In the genomic region with DNA sequence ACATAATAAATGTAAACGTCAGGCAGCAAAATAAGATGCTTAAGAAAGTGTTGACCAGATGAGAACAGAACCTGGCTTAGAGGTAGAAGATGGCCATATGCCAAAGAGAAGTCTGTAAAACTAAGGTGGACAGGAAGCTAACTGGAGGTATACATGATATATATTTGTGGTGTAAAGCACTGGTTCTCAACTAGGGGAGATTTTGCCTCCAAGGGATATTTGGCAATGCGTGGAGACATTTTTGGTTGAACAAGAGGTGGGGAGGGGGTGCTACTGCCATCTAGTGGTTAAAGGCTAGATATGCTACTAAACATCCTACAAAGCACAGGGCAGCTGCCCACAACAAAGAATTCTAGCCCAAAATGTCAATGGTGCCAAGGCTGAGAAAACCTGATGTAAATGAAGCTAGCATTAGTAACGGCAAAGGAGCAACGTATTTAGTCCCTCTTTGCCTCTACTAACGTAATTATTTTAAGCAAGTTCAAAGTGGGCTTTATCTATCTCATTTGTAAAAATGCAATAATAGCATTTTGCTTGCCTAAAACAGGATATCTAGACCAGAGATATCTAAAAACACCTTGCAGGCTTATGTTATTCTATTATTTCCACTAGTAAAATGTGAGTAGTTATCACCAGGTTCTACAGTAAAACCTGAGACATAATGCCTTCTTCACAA, we compare ENCODE assay signal across 8 cellular contexts.
DNase-seq lines count a peak whose midpoint lies in the region; ATAC-seq and TF ChIP-seq lines count a peak whose summit lies in the region.

No MANE protein-coding gene starts in this region.

- ATAC-seq in GM21619 (IDR thresholded peaks at IDR 0.05; ENCODE audit: unreplicated experiment) = no peak

- no peak overlapping the region for H3K4me3 Mint-ChIP-seq in CD8-positive, alpha-beta memory T cell

- H3K4me1 Mint-ChIP-seq in CD8-positive, alpha-beta memory T cell = peaks cover 2 to 5% (median 5%) of the 10 kb centered on the region in 3 donors

- no peak overlapping the region for H3K4me3 ChIP-seq in CD8-positive, alpha-beta memory T cell (ENCODE audit: low read length)
- H3K4me3 ChIP-seq in adipocyte (ENCODE audit: low read length) = no peak overlapping the region

- peak; percentile 9 to 58 (median 41) for DNase-seq in CD8-positive, alpha-beta memory T cell
- DNase-seq in GM20000 (ENCODE audit: low spot score) = peak; percentile 6
- peak; percentile 72 for DNase-seq in NCI-H1105 (lab: John Stamatoyannopoulos, UW)
- DNase-seq in SW 1271 (lab: John Stamatoyannopoulos, UW) = peak; percentile 13 to 69
- DNase-seq in adipocyte (ENCODE audit: low read depth) = peak; percentile 90
- peak; percentile 5 for DNase-seq in hepatic stellate cell (ENCODE audit: low spot score)
- DNase-seq in smooth muscle cell of the brain vasculature (ENCODE audit: low read depth, low spot score) = peak; percentile 32

- H3K27ac ChIP-seq in CD8-positive, alpha-beta memory T cell (ENCODE audit: low read depth, low read length) = no peak overlapping the region

- H3K9ac ChIP-seq in adipocyte (ENCODE audit: low read length) = no peak overlapping the region

- TF ChIP-seq CTCF in GM20000 (IDR thresholded peaks at IDR 0.05; ENCODE audit: extremely low read depth, missing control alignments) = peak; percentile 45

- no peaks in the 10 kb centered on the region for H3K27me3 Mint-ChIP-seq in CD8-positive, alpha-beta memory T cell

- H3K36me3 Mint-ChIP-seq in CD8-positive, alpha-beta memory T cell = peaks cover 13 to 21% (median 15%) of the 10 kb centered on the region in 3 donors

- CTCF ChIA-PET in CD8-positive, alpha-beta memory T cell (lab: Charles Lee) = interaction anchor here (0.7 to 1.9 kb wide), 7 partner anchors 8 to 1714 kb away, joined by 3 to 11 read pairs (median 3); no protein-coding TSS in a partner anchor

- no peaks in the 10 kb centered on the region for H3K9me3 ChIP-seq in CD8-positive, alpha-beta memory T cell (ENCODE audit: low read length)
- no peaks in the 10 kb centered on the region for H3K9me3 ChIP-seq in adipocyte (ENCODE audit: control insufficient read depth, low read length)

- H3K27ac Mint-ChIP-seq in CD8-positive, alpha-beta memory T cell = no peak overlapping the region

- POLR2A ChIA-PET in CD8-positive, alpha-beta memory T cell (lab: Charles Lee) = no interaction called here

- H3K4me1 ChIP-seq in CD8-positive, alpha-beta memory T cell (ENCODE audit: insufficient read depth, low read length) = no peaks in the 10 kb centered on the region
- H3K4me1 ChIP-seq in adipocyte (ENCODE audit: control insufficient read depth, insufficient read depth, low read length) = no peaks in the 10 kb centered on the region

- no peaks in the 10 kb centered on the region for H3K36me3 ChIP-seq in CD8-positive, alpha-beta memory T cell (ENCODE audit: insufficient read depth, low read length)
- no peaks in the 10 kb centered on the region for H3K36me3 ChIP-seq in adipocyte (ENCODE audit: control insufficient read depth, insufficient read depth, low read length, severe bottlenecking)

- no peaks in the 10 kb centered on the region for H3K9me3 Mint-ChIP-seq in CD8-positive, alpha-beta memory T cell

- no peaks in the 10 kb centered on the region for H3K27me3 ChIP-seq in CD8-positive, alpha-beta memory T cell (ENCODE audit: insufficient read depth, low read length, poor library complexity, severe bottlenecking)
- H3K27me3 ChIP-seq in adipocyte (replicated peaks; ENCODE audit: control insufficient read depth, insufficient read depth, low read length) = no peaks in the 10 kb centered on the region

Comparison
In these comparisons a context has a peak if more than half of its experiments do, and no peak if none do; other contexts are left out.
1. DNase-seq: peak in every context shown above with its lines; median percentile 90 in adipocyte; 72 in NCI-H1105; 41 in CD8-positive, alpha-beta memory T cell; 41 in SW 1271; 32 in smooth muscle cell of the brain vasculature; 6 in GM20000; 5 in hepatic stellate cell.